In genomic region chr5:149728303-149728702, GRCh38 we compare ENCODE assay signal across 22 cellular contexts. TPM values are rescaled to one million over a fixed set of nuclear protein-coding genes. Genes with fewer than 3 reads are reported as not detected.
A peak's percentile ranks its signal among the peaks of the same experiment; 100 is the strongest.
DNase-seq lines count a peak whose midpoint lies in the region; ATAC-seq, FAIRE-seq and TF ChIP-seq lines count a peak whose summit lies in the region.
"Had no signal": no experiment of that assay in that cellular context is flagged by ENCODE, and none has a peak within 500 bp of the region (broad histone marks: within the 10 kb centered on the region; RNA-seq: fewer than 3 reads in every experiment).

No MANE protein-coding gene starts in this region.

- no peaks in the 10 kb centered on the region for H3K36me3 Mint-ChIP-seq in CD4-positive, alpha-beta T cell (ENCODE audit: low read depth)
- no peaks in the 10 kb centered on the region for H3K36me3 Mint-ChIP-seq in astrocyte (ENCODE audit: low read depth, unreplicated experiment)
- no peaks in the 10 kb centered on the region for H3K36me3 Mint-ChIP-seq in nephron (ENCODE audit: low read depth)
- no peaks in the 10 kb centered on the region for H3K36me3 Mint-ChIP-seq in progenitor cell of endocrine pancreas (ENCODE audit: insufficient read depth)
- H3K36me3 Mint-ChIP-seq in CD8-positive, alpha-beta memory T cell, result no peaks in the 10 kb centered on the region
- H3K36me3 Mint-ChIP-seq: stimulated activated memory B cell treated with anti-CD40 and anti-IgM and Interleukin-4, amounts not matched to agents 10 μg/mL and 1 μg/mL and 100 μg/mL, for 72 hours had no signal

- intact Hi-C loops in CD4-positive, alpha-beta T cell (cut with DNase I, micrococcal nuclease), result no loop called here
- intact Hi-C loops in esophagus muscularis mucosa (cut with DNase I), result no loop called here

- H3K4me3 ChIP-seq in astrocyte (ENCODE audit: insufficient read depth, low read depth, low read length) (no peak overlapping the region), esophagus muscularis mucosa (no peak overlapping the region)
- no peak overlapping the region for H3K4me3 ChIP-seq in CD8-positive, alpha-beta memory T cell (ENCODE audit: low read length)
- H3K4me3 ChIP-seq: BLaER1 treated with 17β-estradiol and CSF1 and Interleukin-3, amounts not matched to agents 10 nM and 100 nM had no signal

- no peak overlapping the region for H2AFZ ChIP-seq in astrocyte (ENCODE audit: low read depth, low read length)

- DNase-seq in CD4-positive, alpha-beta T cell, result no peak
- DNase-seq in astrocyte (ENCODE audit: low read depth) (peak; percentile 21), esophagus muscularis mucosa (ENCODE audit: extremely low spot score) (no peak), hepatic stellate cell (ENCODE audit: low spot score) (no peak), progenitor cell of endocrine pancreas (ENCODE audit: low spot score, unreplicated experiment) (no peak)
- no peak for DNase-seq in CD8-positive, alpha-beta memory T cell
- DNase-seq: activated CD4-positive, alpha-beta T cell treated with anti-CD3 and anti-CD28 coated beads, Interleukin-2, amount 10 ng/mL, durations not matched to agents 24 days and 14 days; activated naive CD8-positive, alpha-beta T cell treated with anti-CD3 and anti-CD28 coated beads, Interleukin-2, amount 10 ng/mL, durations not matched to agents 7 days and 5 days; brain microvascular endothelial cell; IMR-90; left cardiac atrium; midbrain; MM.1S; NCI-H146; NCI-H774; SIG-M5 had no signal

- H3K27me3 ChIP-seq in CD4-positive, alpha-beta T cell (ENCODE audit: control insufficient read depth, insufficient read depth, low read length), result no peaks in the 10 kb centered on the region
- H3K27me3 ChIP-seq in astrocyte (ENCODE audit: insufficient read depth, low read length) (peaks cover 16% of the 10 kb centered on the region), esophagus muscularis mucosa (no peaks in the 10 kb centered on the region)
- no peaks in the 10 kb centered on the region for H3K27me3 ChIP-seq in CD8-positive, alpha-beta memory T cell (ENCODE audit: insufficient read depth, low read length, poor library complexity, severe bottlenecking)

- no peak overlapping the region for H3K4me2 ChIP-seq in astrocyte (ENCODE audit: low read length)

- H4K20me1 ChIP-seq in astrocyte (ENCODE audit: insufficient read depth, low read length), result no peaks in the 10 kb centered on the region

- H3K9me3 Mint-ChIP-seq in CD4-positive, alpha-beta T cell, result no peaks in the 10 kb centered on the region
- no peaks in the 10 kb centered on the region for H3K9me3 Mint-ChIP-seq in astrocyte (ENCODE audit: unreplicated experiment)
- no peaks in the 10 kb centered on the region for H3K9me3 Mint-ChIP-seq in nephron
- H3K9me3 Mint-ChIP-seq in progenitor cell of endocrine pancreas (ENCODE audit: low read depth), result no peaks in the 10 kb centered on the region
- H3K9me3 Mint-ChIP-seq in CD8-positive, alpha-beta memory T cell, result no peaks in the 10 kb centered on the region
- H3K9me3 Mint-ChIP-seq: activated CD4-positive, alpha-beta T cell treated with anti-CD3 and anti-CD28 coated beads, Interleukin-2, amount 10 ng/mL, durations not matched to agents 24 days and 14 days; activated naive CD8-positive, alpha-beta T cell treated with anti-CD3 and anti-CD28 coated beads, Interleukin-2, amount 10 ng/mL, durations not matched to agents 7 days and 5 days; stimulated activated memory B cell treated with anti-CD40 and anti-IgM and Interleukin-4, amounts not matched to agents 10 μg/mL and 1 μg/mL and 100 μg/mL, for 72 hours had no signal

- no peak for TF ChIP-seq EP300 in esophagus muscularis mucosa (IDR thresholded peaks at IDR 0.05)

- H3K27ac Mint-ChIP-seq in CD4-positive, alpha-beta T cell, result no peak overlapping the region
- H3K27ac Mint-ChIP-seq in astrocyte (ENCODE audit: unreplicated experiment) (no peak overlapping the region), nephron (no peak overlapping the region), progenitor cell of endocrine pancreas (no peak overlapping the region)
- peak overlapping the region in 1 of 8 donors; percentile 60 for H3K27ac Mint-ChIP-seq in CD8-positive, alpha-beta memory T cell
- H3K27ac Mint-ChIP-seq: activated CD4-positive, alpha-beta T cell treated with anti-CD3 and anti-CD28 coated beads, Interleukin-2, amount 10 ng/mL, durations not matched to agents 24 days and 14 days; activated naive CD8-positive, alpha-beta T cell treated with anti-CD3 and anti-CD28 coated beads, Interleukin-2, amount 10 ng/mL, durations not matched to agents 7 days and 5 days; stimulated activated memory B cell treated with anti-CD40 and anti-IgM and Interleukin-4, amounts not matched to agents 10 μg/mL and 1 μg/mL and 100 μg/mL, for 72 hours had no signal

- POLR2A ChIA-PET in CD4-positive, alpha-beta T cell (lab: Charles Lee), result no interaction called here
- POLR2A ChIA-PET in CD8-positive, alpha-beta memory T cell (lab: Charles Lee), result no interaction called here

- 100% methylated on average over 1 of the region's 5 CpGs for WGBS in esophagus muscularis mucosa

- peaks cover 7% of the 10 kb centered on the region for H3K4me1 Mint-ChIP-seq in CD4-positive, alpha-beta T cell (ENCODE audit: low read depth)
- peaks cover 1% of the 10 kb centered on the region for H3K4me1 Mint-ChIP-seq in astrocyte (ENCODE audit: low read depth, unreplicated experiment)
- peaks cover 8% of the 10 kb centered on the region for H3K4me1 Mint-ChIP-seq in nephron
- peaks cover 3% of the 10 kb centered on the region for H3K4me1 Mint-ChIP-seq in progenitor cell of endocrine pancreas (ENCODE audit: low read depth)
- H3K4me1 Mint-ChIP-seq in CD8-positive, alpha-beta memory T cell, result peaks cover 5 to 13% (median 13%) of the 10 kb centered on the region in 3 donors

- H3K27ac ChIP-seq in CD4-positive, alpha-beta T cell (ENCODE audit: low read depth, low read length), result no peak overlapping the region
- no peak overlapping the region for H3K27ac ChIP-seq in astrocyte (ENCODE audit: low read depth, low read length)
- H3K27ac ChIP-seq in esophagus muscularis mucosa (replicated peaks in 1 of 4), result peak overlapping the region in 3 of 4 donors; percentile 16 to 62 (median 56)
- H3K27ac ChIP-seq in CD8-positive, alpha-beta memory T cell (ENCODE audit: low read depth, low read length), result no peak overlapping the region
- H3K27ac ChIP-seq: BLaER1 treated with 17β-estradiol and CSF1 and Interleukin-3, amounts not matched to agents 10 nM and 100 nM; brain microvascular endothelial cell had no signal

- H3K36me3 ChIP-seq in astrocyte (ENCODE audit: insufficient read depth, low read length) (no peaks in the 10 kb centered on the region), esophagus muscularis mucosa (no peaks in the 10 kb centered on the region)
- H3K36me3 ChIP-seq in CD8-positive, alpha-beta memory T cell (ENCODE audit: insufficient read depth, low read length), result no peaks in the 10 kb centered on the region
- H3K36me3 ChIP-seq: brain microvascular endothelial cell had no signal

- no peaks in the 10 kb centered on the region for H3K9me3 ChIP-seq in CD4-positive, alpha-beta T cell (ENCODE audit: control insufficient read depth, low read length)
- H3K9me3 ChIP-seq in astrocyte (ENCODE audit: insufficient read depth, low read depth, low read length) (no peaks in the 10 kb centered on the region), esophagus muscularis mucosa (no peaks in the 10 kb centered on the region)
- H3K9me3 ChIP-seq in CD8-positive, alpha-beta memory T cell (ENCODE audit: low read length), result no peaks in the 10 kb centered on the region
- H3K9me3 ChIP-seq: BLaER1 treated with 17β-estradiol and CSF1 and Interleukin-3, amounts not matched to agents 10 nM and 100 nM had no signal

- no peak for TF ChIP-seq CTCF in CD4-positive, alpha-beta T cell (IDR thresholded peaks at IDR 0.05)
- TF ChIP-seq CTCF in astrocyte (IDR thresholded peaks at IDR 0.05; ENCODE audit: insufficient read depth, low read depth, low read length) (no peak), esophagus muscularis mucosa (IDR thresholded peaks at IDR 0.05) (no peak), nephron (IDR thresholded peaks at IDR 0.05; ENCODE audit: unreplicated experiment in 3 of 3) (no peak), progenitor cell of endocrine pancreas (IDR thresholded peaks at IDR 0.05; ENCODE audit: unreplicated experiment) (no peak)

- H3K9ac ChIP-seq in astrocyte (ENCODE audit: low read length), result no peak overlapping the region
- H3K9ac ChIP-seq: BLaER1 treated with 17β-estradiol and CSF1 and Interleukin-3, amounts not matched to agents 10 nM and 100 nM had no signal

- no peak for FAIRE-seq in astrocyte (lab: Jason Lieb, UNC)
- FAIRE-seq: endothelial cell of umbilical vein had no signal

- peak overlapping the region; percentile 80 for H3K4me3 Mint-ChIP-seq in CD4-positive, alpha-beta T cell
- H3K4me3 Mint-ChIP-seq in astrocyte (ENCODE audit: unreplicated experiment) (no peak overlapping the region), nephron (peak overlapping the region; percentile 73 to 82 (median 80)), progenitor cell of endocrine pancreas (ENCODE audit: low read depth) (no peak overlapping the region)
- H3K4me3 Mint-ChIP-seq in CD8-positive, alpha-beta memory T cell, result peak overlapping the region in 2 of 7 donors; percentile 8 to 54

- H3K4me1 ChIP-seq in astrocyte (ENCODE audit: insufficient read depth, low read length) (peaks cover 5% of the 10 kb centered on the region), esophagus muscularis mucosa (peaks cover 14 to 30% (median 22%) of the 10 kb centered on the region in 4 donors)
- H3K4me1 ChIP-seq in CD8-positive, alpha-beta memory T cell (ENCODE audit: insufficient read depth, low read length), result peaks cover 11% of the 10 kb centered on the region

- no peak for ATAC-seq in CD4-positive, alpha-beta T cell (ENCODE audit: poor library complexity)
- ATAC-seq in HG02938 (IDR thresholded peaks at IDR 0.05; ENCODE audit: unreplicated experiment), result no peak
- ATAC-seq: left cardiac atrium; sciatic nerve; stimulated activated memory B cell treated with anti-CD40 and anti-IgM and Interleukin-4, amounts not matched to agents 10 μg/mL and 1 μg/mL and 100 μg/mL, for 72 hours had no signal

- H3K27me3 Mint-ChIP-seq in CD4-positive, alpha-beta T cell, result no peaks in the 10 kb centered on the region
- peaks cover 33% of the 10 kb centered on the region for H3K27me3 Mint-ChIP-seq in astrocyte (ENCODE audit: low read depth, unreplicated experiment)
- peaks cover 39% of the 10 kb centered on the region for H3K27me3 Mint-ChIP-seq in nephron (ENCODE audit: low read depth)
- H3K27me3 Mint-ChIP-seq in progenitor cell of endocrine pancreas, result peaks cover 54% of the 10 kb centered on the region
- H3K27me3 Mint-ChIP-seq in CD8-positive, alpha-beta memory T cell, result no peaks in the 10 kb centered on the region
- H3K27me3 Mint-ChIP-seq: activated naive CD8-positive, alpha-beta T cell treated with anti-CD3 and anti-CD28 coated beads, Interleukin-2, amount 10 ng/mL, durations not matched to agents 7 days and 5 days; stimulated activated memory B cell treated with anti-CD40 and anti-IgM and Interleukin-4, amounts not matched to agents 10 μg/mL and 1 μg/mL and 100 μg/mL, for 72 hours had no signal

- no peak for TF ChIP-seq POLR2A in esophagus muscularis mucosa (IDR thresholded peaks at IDR 0.05; ENCODE audit: low read depth)

- H3K79me2 ChIP-seq in astrocyte (ENCODE audit: insufficient read depth, low read length), result no peaks in the 10 kb centered on the region

- CTCF ChIA-PET in CD4-positive, alpha-beta T cell (lab: Charles Lee), result no interaction called here
- CTCF ChIA-PET in CD8-positive, alpha-beta memory T cell (lab: Charles Lee), result interaction anchor here (0.6 kb wide), 1 partner anchor 484 kb away, joined by 3 read pairs; no protein-coding TSS in a partner anchor

RNA-seq across cellular contexts. Expression of gene PPARGC1B, which starts 1.8 kb away (rescaled TPM):
- 1 to 10 TPM; 1.8 to 2.3 TPM for total RNA-seq in CD4-positive, alpha-beta T cell
- total RNA-seq in astrocyte, result 3.8 and 4.2 TPM in 2 replicates
- total RNA-seq in esophagus muscularis mucosa, result 10 to 100 TPM in 2 of 4 donors, 1 to 10 TPM in 2; 5.1 to 14.0 (median 9.7) TPM
- total RNA-seq in progenitor cell of endocrine pancreas, result 0.24 and 0.44 TPM in 2 replicates
- total RNA-seq in CD8-positive, alpha-beta memory T cell, result 1 to 10 TPM; 6.3 to 7.1 TPM
- 1.7 TPM for polyA plus RNA-seq in CD8-positive, alpha-beta memory T cell

Comparison
In these comparisons a context has a peak if more than half of its experiments do, and no peak if none do; other contexts are left out.
1. H3K27ac ChIP-seq: peak in esophagus muscularis mucosa (3 of 4); none in CD4-positive, alpha-beta T cell (single experiment), astrocyte (single experiment) and CD8-positive, alpha-beta memory T cell (single experiment).
2. H3K4me3 Mint-ChIP-seq: peak in CD4-positive, alpha-beta T cell (single experiment) and nephron (3 of 3); none in astrocyte (single experiment) and progenitor cell of endocrine pancreas (single experiment).